Comparison of ENCODE assay signal across 8 cellular contexts in the genomic region with DNA sequence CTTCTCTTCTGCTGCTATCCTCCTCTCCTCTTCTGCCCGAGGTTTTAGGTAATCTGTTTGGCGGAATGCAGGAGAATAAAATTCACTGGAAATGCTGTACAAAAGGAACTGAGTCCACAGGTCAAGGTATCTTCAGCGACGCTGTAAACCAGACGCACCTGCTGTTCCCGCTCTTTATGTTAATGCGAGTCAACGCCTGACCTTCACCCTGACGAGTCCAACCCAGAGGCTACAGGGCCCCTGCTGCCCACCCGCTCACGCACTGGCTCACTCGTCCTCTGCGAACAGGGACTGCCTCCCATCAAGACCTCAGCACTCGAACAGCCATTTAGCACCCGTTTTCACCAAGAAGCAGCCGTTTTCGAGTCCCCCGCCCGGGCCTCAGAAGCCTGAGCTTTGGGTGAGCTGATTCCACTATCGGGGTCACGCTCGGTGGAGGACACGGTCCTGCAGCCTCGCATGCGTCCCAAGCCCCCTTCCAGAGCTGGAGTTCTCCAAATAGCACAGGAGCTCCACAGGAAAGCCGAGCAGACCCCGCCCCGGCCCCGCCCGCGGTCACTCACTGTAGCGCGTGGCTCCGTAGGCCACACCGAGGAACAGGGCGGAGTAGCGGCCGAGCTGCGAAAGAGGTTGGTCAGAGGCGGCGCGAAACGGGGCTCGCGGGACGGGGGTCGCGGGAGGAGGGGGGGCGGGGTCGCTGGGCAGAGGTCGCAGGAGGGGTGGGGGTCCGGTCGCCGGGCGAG. TPM values are rescaled to one million over a fixed set of nuclear protein-coding genes. Genes with fewer than 3 reads are reported as not detected.
DNase-seq lines count a peak whose midpoint lies in the region; ATAC-seq and TF ChIP-seq lines count a peak whose summit lies in the region.

No MANE protein-coding gene starts in this region.

- H3K9me3 ChIP-seq in OCI-LY1 (ENCODE audit: low read length) = no peaks in the 10 kb centered on the region

- ATAC-seq in HG03039 (IDR thresholded peaks at IDR 0.05; ENCODE audit: unreplicated experiment) = no peak
- no peak for ATAC-seq in GM18520 (IDR thresholded peaks at IDR 0.05; ENCODE audit: unreplicated experiment)

- DNase-seq in EH (ENCODE audit: low read depth) = peak; percentile 38
- peak; percentile 35 for DNase-seq in dermis blood vessel endothelial cell
- DNase-seq in mesothelial cell of epicardium (ENCODE audit: low spot score in 2 of 2, unreplicated experiment in 2 of 2) = no peak
- DNase-seq in LoVo (ENCODE audit: low spot score) = no peak
- DNase-seq in NOMO-1 treated with dmso at 0.1 percent for 144 hours (lab: John Stamatoyannopoulos, UW; ENCODE audit: unreplicated experiment) = no peak

- no peak overlapping the region for H2AFZ ChIP-seq in OCI-LY1 (ENCODE audit: low read length)

- no peaks in the 10 kb centered on the region for H3K9me2 ChIP-seq in OCI-LY1 (ENCODE audit: low read depth, low read length)

- H3K4me3 Mint-ChIP-seq in mesothelial cell of epicardium = peak overlapping the region; percentile 80

- H3K9ac ChIP-seq in OCI-LY1 (ENCODE audit: low read length) = peak overlapping the region; percentile 71

- peaks cover 46% of the 10 kb centered on the region for H3K4me1 ChIP-seq in OCI-LY1 (ENCODE audit: insufficient read depth, low read length, severe bottlenecking)

- H3K36me3 Mint-ChIP-seq in mesothelial cell of epicardium = peaks cover 6% of the 10 kb centered on the region

- H3F3A ChIP-seq in OCI-LY1 (ENCODE audit: insufficient read depth, low read length) = no peaks in the 10 kb centered on the region; the same call in 1 of the 2 replicates

- peak overlapping the region; percentile 83 for H3K4me2 ChIP-seq in OCI-LY1 (ENCODE audit: low read length)

- no peaks in the 10 kb centered on the region for H3K79me2 ChIP-seq in OCI-LY1 (ENCODE audit: insufficient read depth, low read length)

- H3K27me3 Mint-ChIP-seq in mesothelial cell of epicardium (ENCODE audit: low read depth) = no peaks in the 10 kb centered on the region

- peaks cover 19% of the 10 kb centered on the region for H3K36me3 ChIP-seq in OCI-LY1 (ENCODE audit: insufficient read depth, low read length)

- H3K4me3 ChIP-seq in OCI-LY1 (ENCODE audit: low read depth, low read length, poor library complexity, severe bottlenecking) = peak overlapping the region; percentile 79

- H4K20me1 ChIP-seq in OCI-LY1 (ENCODE audit: insufficient read depth, low read length) = no peaks in the 10 kb centered on the region

- TF ChIP-seq CTCF in OCI-LY1 (IDR thresholded peaks at IDR 0.05; ENCODE audit: low read length) (no peak), mesothelial cell of epicardium (IDR thresholded peaks at IDR 0.05; ENCODE audit: unreplicated experiment) (no peak)

- no peak overlapping the region for H3K27ac ChIP-seq in OCI-LY1 (ENCODE audit: low read depth, low read length, poor library complexity, severe bottlenecking)

- no peaks in the 10 kb centered on the region for H3K9me3 Mint-ChIP-seq in mesothelial cell of epicardium

- H3K27ac Mint-ChIP-seq in mesothelial cell of epicardium = peak overlapping the region; percentile 75

- H3K27me3 ChIP-seq in OCI-LY1 (ENCODE audit: insufficient read depth, low read length) = no peaks in the 10 kb centered on the region

- peaks cover 17% of the 10 kb centered on the region for H3K4me1 Mint-ChIP-seq in mesothelial cell of epicardium

RNA-seq across cellular contexts. Expression of a gene that starts 0.6 kb away (rescaled TPM):
- total RNA-seq in dermis blood vessel endothelial cell = 95.5 and 96.7 TPM in 2 replicates
- 194 to 212 TPM (median 197 TPM) in 3 replicates for total RNA-seq in mesothelial cell of epicardium

RNA-seq across cellular contexts. Expression of a gene that starts 0.8 kb away (rescaled TPM):
- total RNA-seq in dermis blood vessel endothelial cell = 7.3 and 13.6 TPM in 2 replicates
- total RNA-seq in mesothelial cell of epicardium = 25.0 to 32.1 TPM (median 32.0 TPM) in 3 replicates

RNA-seq across cellular contexts. Expression of a gene that starts 15.4 kb away (rescaled TPM):
- total RNA-seq in dermis blood vessel endothelial cell (9.9 and 10.6 TPM in 2 replicates), mesothelial cell of epicardium (10.5 to 13.4 TPM (median 11.6 TPM) in 3 replicates)

RNA-seq across cellular contexts. Expression of a gene that starts 32.1 kb away (rescaled TPM):
- 64.3 and 104 TPM in 2 replicates for total RNA-seq in dermis blood vessel endothelial cell
- total RNA-seq in mesothelial cell of epicardium = 88.1 to 93.4 TPM (median 90.9 TPM) in 3 replicates

RNA-seq across cellular contexts. Expression of a gene that starts 48.1 kb away (rescaled TPM):
- total RNA-seq in dermis blood vessel endothelial cell (7.3 and 7.5 TPM in 2 replicates), mesothelial cell of epicardium (9.0 to 12.0 TPM (median 11.6 TPM) in 3 replicates)

Comparison
In these comparisons a context has a peak if more than half of its experiments do, and no peak if none do; other contexts are left out.
1. DNase-seq: peak in EH (single experiment) and dermis blood vessel endothelial cell (single experiment); none in mesothelial cell of epicardium (0 of 2), LoVo (single experiment) and NOMO-1 treated with dmso at 0.1 percent for 144 hours (single experiment).